In genomic region chr2:152167070-152167469, GRCh38 we compare ENCODE assay signal across 13 cellular contexts. TPM values are rescaled to one million over a fixed set of nuclear protein-coding genes. Genes with fewer than 3 reads are reported as not detected.
DNase-seq lines count a peak whose midpoint lies in the region; ATAC-seq, FAIRE-seq and TF ChIP-seq lines count a peak whose summit lies in the region.
"Had no signal": no experiment of that assay in that cellular context is flagged by ENCODE, and none has a peak within 500 bp of the region (broad histone marks: within the 10 kb centered on the region; RNA-seq: fewer than 3 reads in every experiment).

No MANE protein-coding gene starts in this region.

- no peaks in the 10 kb centered on the region for H3K9me3 ChIP-seq in fibroblast of lung (ENCODE audit: control insufficient read depth, insufficient read depth, low read depth, low read length)
- no peaks in the 10 kb centered on the region for H3K9me3 ChIP-seq in esophagus squamous epithelium

- DNase-seq in fibroblast of lung (ENCODE audit: low read depth in 2 of 2), result no peak
- no peak for DNase-seq in KG1 (lab: John Stamatoyannopoulos, UW)
- no peak for DNase-seq in HTR-8/SVneo (ENCODE audit: insufficient read length, low spot score)
- no peak for DNase-seq in esophagus squamous epithelium (lab: John Stamatoyannopoulos, UW)
- DNase-seq: activated effector memory CD4-positive, alpha-beta T cell treated with anti-CD3 and anti-CD28 coated beads, Interleukin-2, amount 50 U/mL, for 16 hours; mesendoderm; NCI-H2171 treated with DMSO at 0.1 percent for 48 hours; stimulated activated CD4-positive, alpha-beta T cell treated with anti-CD3 and anti-CD28 coated beads, Interleukin-2, amount 100 ng/mL, for 24 hours; T-cell had no signal

- no peak overlapping the region for H2AFZ ChIP-seq in fibroblast of lung (ENCODE audit: low read length)

- peaks cover 5% of the 10 kb centered on the region for H3K4me1 ChIP-seq in fibroblast of lung (ENCODE audit: control insufficient read depth, extremely low read depth, insufficient read depth, low read length)
- peaks cover 9 to 83% (median 28%) of the 10 kb centered on the region in 3 donors for H3K4me1 ChIP-seq in esophagus squamous epithelium

- ATAC-seq in GM19452 (IDR thresholded peaks at IDR 0.05; ENCODE audit: unreplicated experiment), result peak; percentile 48
- ATAC-seq in HG03175 (IDR thresholded peaks at IDR 0.05; ENCODE audit: unreplicated experiment), result peak; percentile 50
- no peak for ATAC-seq in HG03439 (IDR thresholded peaks at IDR 0.05; ENCODE audit: unreplicated experiment)
- ATAC-seq: T-cell had no signal

- TF ChIP-seq CTCF in fibroblast of lung (conservative IDR thresholded peaks at IDR 0.05 in 1 of 2, IDR thresholded peaks at IDR 0.05 in 1 of 2; ENCODE audit: low read depth in 1 of 2, low read length in 2 of 2) (no peak), esophagus squamous epithelium (IDR thresholded peaks at IDR 0.05) (no peak)

- H3K4me2 ChIP-seq in fibroblast of lung (ENCODE audit: extremely low read depth, insufficient read depth, low read length), result peak overlapping the region; percentile 70

- peak overlapping the region; percentile 57 for H3K27ac ChIP-seq in fibroblast of lung (ENCODE audit: insufficient read depth, low read length)
- peak overlapping the region in 1 of 4 donors; percentile 25 for H3K27ac ChIP-seq in esophagus squamous epithelium

- peaks cover 2% of the 10 kb centered on the region for H4K20me1 ChIP-seq in fibroblast of lung (ENCODE audit: control insufficient read depth, extremely low read depth, insufficient read depth, low read length)

- no peak overlapping the region for H3K9ac ChIP-seq in fibroblast of lung (ENCODE audit: insufficient read depth, low read length)

- intact Hi-C loops in esophagus squamous epithelium (cut with DNase I), result no loop called here

- TF ChIP-seq POLR2A in esophagus squamous epithelium (IDR thresholded peaks at IDR 0.05), result no peak

- H3K79me2 ChIP-seq in fibroblast of lung (ENCODE audit: control insufficient read depth, insufficient read depth, low read length), result peaks cover 68% of the 10 kb centered on the region

- WGBS in esophagus squamous epithelium, 2 donors, result 38 to 44% methylated on average over 2 of the region's 2 CpGs

- H3K36me3 ChIP-seq in fibroblast of lung (ENCODE audit: control insufficient read depth, insufficient read depth, low read length) (no peaks in the 10 kb centered on the region), esophagus squamous epithelium (no peaks in the 10 kb centered on the region)

- H3K27me3 ChIP-seq in fibroblast of lung (ENCODE audit: control insufficient read depth, insufficient read depth, low read length) (no peaks in the 10 kb centered on the region), esophagus squamous epithelium (no peaks in the 10 kb centered on the region)

- no peak for FAIRE-seq in HTR-8/SVneo (lab: Jason Lieb, UNC)

- H3K4me3 ChIP-seq in GM08714 (ENCODE audit: low read length) (peak overlapping the region; percentile 31; the same call in 1 of the 2 replicates), fibroblast of lung (replicated peaks in 1 of 4; ENCODE audit: control extremely low read depth in 1 of 4, insufficient read depth in 1 of 4, low read depth in 3 of 4, low read length in 4 of 4) (peak overlapping the region in 3 of 4 experiments; percentile 2 to 13 (median 4)), esophagus squamous epithelium (no peak overlapping the region)

RNA-seq across cellular contexts. Expression of gene STAM2, which starts 8.5 kb away (rescaled TPM):
- total RNA-seq in fibroblast of lung, result 38.0 and 43.3 TPM in 2 replicates
- polyA plus RNA-seq in fibroblast of lung, result 30.5 and 44.2 TPM in 2 replicates
- 16.4 and 23.8 TPM in 2 replicates for polyA plus RNA-seq in fibroblast of lung (2012)
- 12.5 and 14.6 TPM in 2 replicates for polyA minus RNA-seq in fibroblast of lung (ENCODE audit: low replicate concordance)
- 10 to 100 TPM; 18.8 to 37.0 (median 33.9) TPM for total RNA-seq in esophagus squamous epithelium

Comparison
In these comparisons a context has a peak if more than half of its experiments do, and no peak if none do; other contexts are left out.
1. H3K4me3 ChIP-seq: peak in GM08714 (single experiment) and fibroblast of lung (3 of 4); none in esophagus squamous epithelium (0 of 4).